In genomic region chr2:239288951-239289481, GRCh38 we compare ENCODE assay signal across 8 cellular contexts.
DNase-seq lines count a peak whose midpoint lies in the region; ATAC-seq and TF ChIP-seq lines count a peak whose summit lies in the region.

No MANE protein-coding gene starts in this region.

- H3K27ac Mint-ChIP-seq in neural progenitor cell = peak overlapping the region; percentile 72
- H3K27ac Mint-ChIP-seq in Calu3 (ENCODE audit: unreplicated experiment) = no peak overlapping the region

- no peak overlapping the region for H3K27ac ChIP-seq in neural progenitor cell

- H3K4me3 ChIP-seq in neural progenitor cell = no peak overlapping the region

- TF ChIP-seq CTCF in neural progenitor cell (IDR thresholded peaks at IDR 0.05) (no peak), Calu3 (IDR thresholded peaks at IDR 0.05; ENCODE audit: unreplicated experiment) (no peak)

- no peak overlapping the region for H3K4me3 Mint-ChIP-seq in neural progenitor cell
- H3K4me3 Mint-ChIP-seq in Calu3 (ENCODE audit: low read depth, unreplicated experiment) = no peak overlapping the region

- H3K9me3 Mint-ChIP-seq in neural progenitor cell (no peaks in the 10 kb centered on the region), Calu3 (ENCODE audit: low read depth, unreplicated experiment) (no peaks in the 10 kb centered on the region)

- no peaks in the 10 kb centered on the region for H3K9me3 ChIP-seq in neural progenitor cell (ENCODE audit: low read depth)

- H2AFZ ChIP-seq in neural progenitor cell (replicated peaks) = no peak overlapping the region

- no TSS peak for BruUV-seq in Calu3 (replicated peaks; lab: Mats Ljungman, UMichigan)

- H3K27me3 ChIP-seq in neural progenitor cell = no peaks in the 10 kb centered on the region

- CTCF ChIA-PET in Calu3 (lab: Charles Lee) = no interaction called here

- peaks cover 93% of the 10 kb centered on the region for H3K79me2 ChIP-seq in neural progenitor cell (ENCODE audit: low read depth)

- H3K27me3 Mint-ChIP-seq in neural progenitor cell (ENCODE audit: insufficient read depth, low read depth) (peaks cover 6% of the 10 kb centered on the region), Calu3 (ENCODE audit: unreplicated experiment) (no peaks in the 10 kb centered on the region)

- intact Hi-C loops in Calu3 (cut with micrococcal nuclease; ENCODE audit: unreplicated experiment) = no loop called here

- peaks cover 79% of the 10 kb centered on the region for H3K4me1 ChIP-seq in neural progenitor cell

- peaks cover 28% of the 10 kb centered on the region for H3F3A ChIP-seq in neural progenitor cell (ENCODE audit: low read depth)

- peak; percentile 44 to 48 for ATAC-seq in activated CD4-positive, CD25-positive, alpha-beta regulatory T cell treated with anti-CD3 and anti-CD28 coated beads, Interleukin-2, amount 50 U/mL, for 24 hours
- peak; percentile 59 for ATAC-seq in HG03196 (IDR thresholded peaks at IDR 0.05; ENCODE audit: unreplicated experiment)

- H3K4me1 Mint-ChIP-seq in neural progenitor cell (peaks cover 89% of the 10 kb centered on the region), Calu3 (ENCODE audit: low read depth, unreplicated experiment) (peaks cover 17% of the 10 kb centered on the region)

- H3K36me3 Mint-ChIP-seq in neural progenitor cell = no peaks in the 10 kb centered on the region
- H3K36me3 Mint-ChIP-seq in Calu3 (ENCODE audit: insufficient read depth, unreplicated experiment) = no peaks in the 10 kb centered on the region

- peaks cover 83% of the 10 kb centered on the region for H4K20me1 ChIP-seq in neural progenitor cell (ENCODE audit: low read depth)

- no peak overlapping the region for H3K9ac ChIP-seq in neural progenitor cell

- H3K36me3 ChIP-seq in neural progenitor cell = no peaks in the 10 kb centered on the region

- DNase-seq in activated CD4-positive, CD25-positive, alpha-beta regulatory T cell treated with anti-CD3 and anti-CD28 coated beads, Interleukin-2, amount 50 U/mL, for 72 hours = no peak
- peak; percentile 87 for DNase-seq in amniotic epithelial cell (ENCODE audit: low read depth)
- peak; percentile 60 for DNase-seq in neural progenitor cell (ENCODE audit: low spot score)
- no peak for DNase-seq in iPS-NIHi11 (ENCODE audit: low spot score)
- no peak for DNase-seq in NCI-H774 (lab: John Stamatoyannopoulos, UW)
- DNase-seq in Calu3 = no peak

- peak overlapping the region; percentile 26 for H3K4me2 ChIP-seq in neural progenitor cell

Comparison
In these comparisons a context has a peak if more than half of its experiments do, and no peak if none do; other contexts are left out.
1. DNase-seq: peak in amniotic epithelial cell (single experiment) and neural progenitor cell (single experiment); none in activated CD4-positive, CD25-positive, alpha-beta regulatory T cell treated with anti-CD3 and anti-CD28 coated beads, Interleukin-2, amount 50 U/mL, for 72 hours (single experiment), iPS-NIHi11 (single experiment), NCI-H774 (single experiment) and Calu3 (single experiment).